8 cellular contexts compared by ENCODE assay signal in the genomic region with DNA sequence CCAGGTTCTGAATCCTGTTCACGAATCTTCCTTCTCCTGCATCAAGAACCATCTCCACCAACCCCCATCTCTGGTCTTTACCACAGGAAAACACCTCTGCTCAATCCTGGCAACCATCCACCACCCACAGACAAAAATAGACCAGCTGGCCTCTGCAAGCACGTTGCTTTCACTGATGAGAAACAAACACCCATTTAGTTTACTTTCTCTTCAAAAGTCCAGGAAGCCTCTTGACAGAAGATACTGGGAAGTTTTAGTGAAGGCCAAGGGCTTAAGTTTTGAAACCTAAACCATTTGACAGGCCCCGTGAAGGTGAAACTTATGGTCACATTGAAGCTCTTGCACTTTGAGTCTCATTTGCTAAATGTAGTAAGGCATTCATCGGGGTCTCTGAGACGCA.
DNase-seq lines count a peak whose midpoint lies in the region; ATAC-seq, FAIRE-seq and TF ChIP-seq lines count a peak whose summit lies in the region.

No MANE protein-coding gene starts in this region.

- no peaks in the 10 kb centered on the region for H3K9me3 Mint-ChIP-seq in CD4-positive, alpha-beta memory T cell
- H3K9me3 Mint-ChIP-seq in GM23338 = no peaks in the 10 kb centered on the region

- no peak for TF ChIP-seq POLR2A in adrenal gland (IDR thresholded peaks at IDR 0.05)

- 48 to 58% (median 54%) methylated on average over 5 of the region's 5 CpGs for WGBS in adrenal gland, 4 donors

- CTCF ChIA-PET in CD4-positive, alpha-beta memory T cell (lab: Charles Lee; ENCODE audit: partially characterized antibody) = interaction anchor here (2.2 to 2.3 kb wide), 2 partner anchors 11 to 92 kb away, joined by 5 to 9 read pairs; no protein-coding TSS in a partner anchor

- no peaks in the 10 kb centered on the region for H3K36me3 Mint-ChIP-seq in CD4-positive, alpha-beta memory T cell
- no peaks in the 10 kb centered on the region; the same call in 2 of the 3 replicates for H3K36me3 Mint-ChIP-seq in GM23338 (ENCODE audit: low read depth)

- H3K27ac ChIP-seq in CD4-positive, alpha-beta memory T cell (ENCODE audit: low read depth, low read length) = no peak overlapping the region
- H3K27ac ChIP-seq in adrenal gland (no peak overlapping the region), neutrophil (peak overlapping the region; percentile 31), GM23338 (ENCODE audit: low read depth) (no peak overlapping the region)

- no peak overlapping the region for H3K4me3 ChIP-seq in CD4-positive, alpha-beta memory T cell (ENCODE audit: low read length in 2 of 2)
- H3K4me3 ChIP-seq in adrenal gland (no peak overlapping the region), neutrophil (ENCODE audit: low read depth in 1 of 2, low read length in 1 of 2) (no peak overlapping the region), GM23338 (no peak overlapping the region)

- H3K79me2 ChIP-seq in GM23338 (replicated peaks; ENCODE audit: insufficient read depth) = no peaks in the 10 kb centered on the region

- no peaks in the 10 kb centered on the region for H3K36me3 ChIP-seq in CD4-positive, alpha-beta memory T cell (ENCODE audit: insufficient read depth, low read length)
- H3K36me3 ChIP-seq in adrenal gland (replicated peaks in 1 of 2) (no peaks in the 10 kb centered on the region), neutrophil (no peaks in the 10 kb centered on the region), GM23338 (ENCODE audit: insufficient read depth) (no peaks in the 10 kb centered on the region)

- DNase-seq in CD4-positive, alpha-beta memory T cell = peak in 4 of 5 donors; percentile 9 to 33 (median 32)
- peak; percentile 30 for DNase-seq in GM19239 (ENCODE audit: insufficient read length, low spot score)
- peak; percentile 22 to 74 (median 42) for DNase-seq in adrenal gland
- DNase-seq in GM23338 (ENCODE audit: low spot score) = no peak
- no peak for DNase-seq in NCI-H748 treated with DMSO at 0.1 percent for 48 hours (lab: John Stamatoyannopoulos, UW)
- no peak for DNase-seq in mesenteric fat pad (ENCODE audit: low spot score)

- no peaks in the 10 kb centered on the region for H3K9me2 ChIP-seq in GM23338 (ENCODE audit: insufficient read depth)

- peak; percentile 97 for FAIRE-seq in GM19239 (lab: Jason Lieb, UNC)

- ATAC-seq in HG03571 (IDR thresholded peaks at IDR 0.05; ENCODE audit: unreplicated experiment) = peak; percentile 53
- ATAC-seq in GM23338 = no peak

- intact Hi-C loops in CD4-positive, alpha-beta memory T cell (cut with micrococcal nuclease) = no loop called here
- intact Hi-C loops in adrenal gland (cut with DNase I) = no loop called here

- H3F3A ChIP-seq in GM23338 (replicated peaks; ENCODE audit: low read depth) = no peaks in the 10 kb centered on the region

- POLR2A ChIA-PET in CD4-positive, alpha-beta memory T cell (lab: Charles Lee; ENCODE audit: partially characterized antibody) = interaction anchor here (1.2 to 1.7 kb wide), 2 partner anchors 10 to 124 kb away, joined by 4 to 9 read pairs; no protein-coding TSS in a partner anchor

- no peak overlapping the region for H3K4me2 ChIP-seq in GM23338

- TF ChIP-seq CTCF in adrenal gland (IDR thresholded peaks at IDR 0.05) = no peak
- TF ChIP-seq CTCF in neutrophil (IDR thresholded peaks at IDR 0.05) = no peak
- TF ChIP-seq CTCF in GM23338 (conservative IDR thresholded peaks at IDR 0.05; ENCODE audit: low read depth in 2 of 2) = no peak

- no peaks in the 10 kb centered on the region for H3K27me3 Mint-ChIP-seq in CD4-positive, alpha-beta memory T cell
- H3K27me3 Mint-ChIP-seq in GM23338 (ENCODE audit: insufficient read depth, low read depth, poor library complexity) = peaks cover under 1% of the 10 kb centered on the region

- peaks cover 20 to 41% (median 31%) of the 10 kb centered on the region in 4 donors for H3K4me1 Mint-ChIP-seq in CD4-positive, alpha-beta memory T cell
- H3K4me1 Mint-ChIP-seq in GM23338 = no peaks in the 10 kb centered on the region; the same call in 2 of the 3 replicates

- peaks cover 40% of the 10 kb centered on the region for H3K4me1 ChIP-seq in CD4-positive, alpha-beta memory T cell (ENCODE audit: insufficient read depth, low read length)
- H3K4me1 ChIP-seq in adrenal gland (replicated peaks in 1 of 2) = peaks cover 6 to 7% of the 10 kb centered on the region in 2 donors
- H3K4me1 ChIP-seq in neutrophil (ENCODE audit: control insufficient read depth in 1 of 2, insufficient read depth in 1 of 2, low read depth in 1 of 2, low read length in 1 of 2) = peaks cover 0 to 4% of the 10 kb centered on the region in 2 experiments
- no peaks in the 10 kb centered on the region for H3K4me1 ChIP-seq in GM23338 (ENCODE audit: insufficient read depth)

- no peak overlapping the region for H2AFZ ChIP-seq in GM23338

- H3K4me3 Mint-ChIP-seq in CD4-positive, alpha-beta memory T cell = peak overlapping the region; percentile 1 to 69 (median 48)
- no peak overlapping the region for H3K4me3 Mint-ChIP-seq in GM23338

- H3K27me3 ChIP-seq in CD4-positive, alpha-beta memory T cell (ENCODE audit: insufficient read depth, low read length) = no peaks in the 10 kb centered on the region
- H3K27me3 ChIP-seq in adrenal gland (no peaks in the 10 kb centered on the region), neutrophil (no peaks in the 10 kb centered on the region), GM23338 (ENCODE audit: insufficient read depth) (no peaks in the 10 kb centered on the region)

- H3K9me3 ChIP-seq in CD4-positive, alpha-beta memory T cell (ENCODE audit: control insufficient read depth in 1 of 2, low read length in 2 of 2) = no peaks in the 10 kb centered on the region
- H3K9me3 ChIP-seq in adrenal gland (replicated peaks in 1 of 3) (no peaks in the 10 kb centered on the region), neutrophil (no peaks in the 10 kb centered on the region)

- peak overlapping the region in 2 of 7 donors; percentile 24 to 63 for H3K27ac Mint-ChIP-seq in CD4-positive, alpha-beta memory T cell
- no peak overlapping the region for H3K27ac Mint-ChIP-seq in GM23338

- H4K20me1 ChIP-seq in GM23338 (replicated peaks; ENCODE audit: insufficient read depth) = no peaks in the 10 kb centered on the region

TF ChIP-seq in GM23338, 12 proteins besides CTCF, POLR2A, EP300 and RAD21 (continues in another document):
- TF ChIP-seq STAT1 (IDR thresholded peaks at IDR 0.05; ENCODE audit: unreplicated experiment) (no peak), EZH2 (IDR thresholded peaks at IDR 0.05; ENCODE audit: low read depth, unreplicated experiment) (no peak), ZNF331 (CRISPR knock-in tag; IDR thresholded peaks at IDR 0.05; ENCODE audit: low read depth) (no peak), ZNF114 (CRISPR knock-in tag; IDR thresholded peaks at IDR 0.05) (no peak), JUNB (IDR thresholded peaks at IDR 0.05; ENCODE audit: unreplicated experiment) (no peak), CREB1 (CRISPR knock-in tag; IDR thresholded peaks at IDR 0.05; ENCODE audit: low read depth) (no peak), EZH2phosphoT487 (IDR thresholded peaks at IDR 0.05; ENCODE audit: unreplicated experiment) (no peak)
- TF ChIP-seq, protein P1, sequence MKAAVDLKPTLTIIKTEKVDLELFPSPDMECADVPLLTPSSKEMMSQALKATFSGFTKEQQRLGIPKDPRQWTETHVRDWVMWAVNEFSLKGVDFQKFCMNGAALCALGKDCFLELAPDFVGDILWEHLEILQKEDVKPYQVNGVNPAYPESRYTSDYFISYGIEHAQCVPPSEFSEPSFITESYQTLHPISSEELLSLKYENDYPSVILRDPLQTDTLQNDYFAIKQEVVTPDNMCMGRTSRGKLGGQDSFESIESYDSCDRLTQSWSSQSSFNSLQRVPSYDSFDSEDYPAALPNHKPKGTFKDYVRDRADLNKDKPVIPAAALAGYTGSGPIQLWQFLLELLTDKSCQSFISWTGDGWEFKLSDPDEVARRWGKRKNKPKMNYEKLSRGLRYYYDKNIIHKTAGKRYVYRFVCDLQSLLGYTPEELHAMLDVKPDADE (IDR thresholded peaks at IDR 0.05) = no peak

Comparison
In these comparisons a context has a peak if more than half of its experiments do, and no peak if none do; other contexts are left out.
1. DNase-seq: peak in CD4-positive, alpha-beta memory T cell (4 of 5), GM19239 (single experiment) and adrenal gland (7 of 7); none in GM23338 (single experiment), NCI-H748 treated with DMSO at 0.1 percent for 48 hours (single experiment) and mesenteric fat pad (single experiment).